Comparison of ENCODE assay signal across 23 cellular contexts in genomic region chrX:76477352-76477751, GRCh38. TPM values are rescaled to one million over a fixed set of nuclear protein-coding genes. Genes with fewer than 3 reads are reported as not detected.
DNase-seq lines count a peak whose midpoint lies in the region; ATAC-seq, FAIRE-seq and TF ChIP-seq lines count a peak whose summit lies in the region.
"Had no signal": no experiment of that assay in that cellular context is flagged by ENCODE, and none has a peak within 500 bp of the region (broad histone marks: within the 10 kb centered on the region; RNA-seq: fewer than 3 reads in every experiment).

No MANE protein-coding gene starts in this region.

- ATAC-seq in A549 (no peak), GM23338 (no peak), HG02840 (IDR thresholded peaks at IDR 0.05; ENCODE audit: low FRiP score, unreplicated experiment) (no peak), HG02870 (IDR thresholded peaks at IDR 0.05; ENCODE audit: unreplicated experiment) (no peak)
- ATAC-seq: CD8-positive, alpha-beta T cell had no signal

- H3K27ac Mint-ChIP-seq in GM23338 = no peak overlapping the region
- H3K27ac Mint-ChIP-seq: B cell; CD4-positive, alpha-beta T cell; CD8-positive, alpha-beta T cell had no signal

- CTCF ChIA-PET in A549 (lab: Yijun Ruan, JAX) = no interaction called here

- H3K4me1 Mint-ChIP-seq in GM23338 = no peaks in the 10 kb centered on the region
- H3K4me1 Mint-ChIP-seq: B cell had no signal

- H2AFZ ChIP-seq in GM23338 = no peak overlapping the region

- H3K27ac ChIP-seq in A549 (no peak overlapping the region), GM23338 (ENCODE audit: low read depth) (no peak overlapping the region), liver (ENCODE audit: low read depth in 1 of 2, low read length in 2 of 2) (no peak overlapping the region)
- H3K27ac ChIP-seq: BLaER1 treated with 17β-estradiol and CSF1 and Interleukin-3, amounts not matched to agents 10 nM and 100 nM; C4-2B had no signal

- no peaks in the 10 kb centered on the region for H3K9me2 ChIP-seq in GM23338 (ENCODE audit: insufficient read depth)

- no peak for DNase-seq in A549 (ENCODE audit: low read depth in 1 of 2, low spot score in 1 of 2)
- DNase-seq in GM23338 (ENCODE audit: low spot score) = no peak
- no peak for DNase-seq in NCI-H146 (lab: John Stamatoyannopoulos, UW)
- DNase-seq: 8988T; AML-193; Caco-2; Calu3; CD4-positive, alpha-beta T cell; CD8-positive, alpha-beta T cell; DMS79 treated with DMSO at 0.1 percent for 48 hours; GF-D8 had no signal

- H3K4me3 ChIP-seq in A549 (no peak overlapping the region), GM23338 (no peak overlapping the region), liver (ENCODE audit: low read depth in 1 of 3, low read length in 3 of 3) (no peak overlapping the region)
- H3K4me3 ChIP-seq: BLaER1 treated with 17β-estradiol and CSF1 and Interleukin-3, amounts not matched to agents 10 nM and 100 nM had no signal

- peaks cover 3% of the 10 kb centered on the region; the same call in 2 of the 3 replicates for H3K36me3 Mint-ChIP-seq in GM23338 (ENCODE audit: low read depth)

- no peak overlapping the region for H3K4me2 ChIP-seq in A549
- no peak overlapping the region for H3K4me2 ChIP-seq in GM23338
- H3K4me2 ChIP-seq: BLaER1 treated with 17β-estradiol and CSF1 and Interleukin-3, amounts not matched to agents 10 nM and 100 nM had no signal

- POLR2A ChIA-PET in A549 (lab: Yijun Ruan, JAX) = no interaction called here

- TF ChIP-seq POLR2A in A549 (IDR thresholded peaks at IDR 0.05; ENCODE audit: low read length) = no peak

- TF ChIP-seq CTCF in A549 (IDR thresholded peaks at IDR 0.05) (no peak), GM23338 (conservative IDR thresholded peaks at IDR 0.05; ENCODE audit: low read depth in 2 of 2) (no peak), liver (IDR thresholded peaks at IDR 0.05; ENCODE audit: low read depth, low read length, missing input control) (no peak)

- FAIRE-seq in A549 (lab: Jason Lieb, UNC) = no peak
- FAIRE-seq: A204.1, D721Med, G401.6, GM12892, GM18507 had no signal

- H3K27me3 Mint-ChIP-seq in GM23338 (ENCODE audit: insufficient read depth, low read depth, poor library complexity) = peaks cover 1% of the 10 kb centered on the region
- H3K27me3 Mint-ChIP-seq: B cell; CD4-positive, alpha-beta T cell had no signal

- no peak for TF ChIP-seq EP300 in A549 (IDR thresholded peaks at IDR 0.05)
- no peak for TF ChIP-seq EP300 in Ishikawa (IDR thresholded peaks at IDR 0.05; ENCODE audit: borderline replicate concordance)

- peaks cover 12% of the 10 kb centered on the region for H3K9me3 Mint-ChIP-seq in GM23338
- H3K9me3 Mint-ChIP-seq: CD4-positive, alpha-beta T cell had no signal

- H3K9me3 ChIP-seq in A549 (no peaks in the 10 kb centered on the region), liver (ENCODE audit: control insufficient read depth in 4 of 4, low read length in 3 of 4) (peaks cover 0 to 3% (median 0%) of the 10 kb centered on the region in 4 donors)
- H3K9me3 ChIP-seq: Caco-2 had no signal

- H3K4me1 ChIP-seq in A549 = no peaks in the 10 kb centered on the region
- no peaks in the 10 kb centered on the region for H3K4me1 ChIP-seq in GM23338 (ENCODE audit: insufficient read depth)
- no peaks in the 10 kb centered on the region for H3K4me1 ChIP-seq in liver (ENCODE audit: control insufficient read depth in 4 of 4, insufficient read depth in 4 of 4, low read length in 3 of 4)
- H3K4me1 ChIP-seq: BLaER1 treated with 17β-estradiol and CSF1 and Interleukin-3, amounts not matched to agents 10 nM and 100 nM; Caco-2 had no signal

- H3K27me3 ChIP-seq in GM23338 (ENCODE audit: insufficient read depth) (no peaks in the 10 kb centered on the region), liver (ENCODE audit: control insufficient read depth in 4 of 4, insufficient read depth in 4 of 4, low read length in 3 of 4) (peaks cover 0 to 3% (median 0%) of the 10 kb centered on the region in 4 donors)

- H3K79me2 ChIP-seq in GM23338 (replicated peaks; ENCODE audit: insufficient read depth) = no peaks in the 10 kb centered on the region

- WGBS in A549 (ENCODE audit: missing lambda C conversion rate) = 17% methylated on average over 2 of the region's 2 CpGs
- WGBS in liver = 59% methylated on average over 2 of the region's 2 CpGs

- no peak overlapping the region for H3K9ac ChIP-seq in liver (ENCODE audit: low read depth in 1 of 2, low read length in 2 of 2)
- H3K9ac ChIP-seq: BLaER1 treated with 17β-estradiol and CSF1 and Interleukin-3, amounts not matched to agents 10 nM and 100 nM had no signal

- H4K20me1 ChIP-seq in GM23338 (replicated peaks; ENCODE audit: insufficient read depth) = no peaks in the 10 kb centered on the region
- H4K20me1 ChIP-seq: BLaER1 treated with 17β-estradiol and CSF1 and Interleukin-3, amounts not matched to agents 10 nM and 100 nM had no signal

- TF ChIP-seq RAD21 in A549 (conservative IDR thresholded peaks at IDR 0.05 in 1 of 2, IDR thresholded peaks at IDR 0.05 in 1 of 2) = no peak
- no peak for TF ChIP-seq RAD21 in Ishikawa (IDR thresholded peaks at IDR 0.05; ENCODE audit: low read depth)
- TF ChIP-seq RAD21 in liver (IDR thresholded peaks at IDR 0.05) = no peak

- H3K4me3 Mint-ChIP-seq in GM23338 = no peak overlapping the region
- H3K4me3 Mint-ChIP-seq: B cell; CD4-positive, alpha-beta T cell; CD8-positive, alpha-beta T cell had no signal

- no peaks in the 10 kb centered on the region for H3K36me3 ChIP-seq in GM23338 (ENCODE audit: insufficient read depth)
- no peaks in the 10 kb centered on the region for H3K36me3 ChIP-seq in liver (ENCODE audit: control insufficient read depth in 4 of 4, insufficient read depth in 3 of 4, low read depth in 1 of 4, low read length in 3 of 4)
- H3K36me3 ChIP-seq: BLaER1 treated with 17β-estradiol and CSF1 and Interleukin-3, amounts not matched to agents 10 nM and 100 nM had no signal

- no peaks in the 10 kb centered on the region for H3F3A ChIP-seq in GM23338 (replicated peaks; ENCODE audit: low read depth)

TF ChIP-seq in A549, 52 proteins besides CTCF, POLR2A, EP300 and RAD21 (continues in another document):
- no peak for TF ChIP-seq HOXB13 (CRISPR knock-in tag; IDR thresholded peaks at IDR 0.05; ENCODE audit: low read depth)

TF ChIP-seq in GM23338, 12 proteins besides CTCF, POLR2A, EP300 and RAD21 (continues in another document):
- TF ChIP-seq ZNF331 (CRISPR knock-in tag; IDR thresholded peaks at IDR 0.05; ENCODE audit: low read depth) = no peak
- TF ChIP-seq EZH2phosphoT487 (IDR thresholded peaks at IDR 0.05; ENCODE audit: unreplicated experiment) = no peak

TF ChIP-seq in Ishikawa, 13 proteins besides CTCF, POLR2A, EP300 and RAD21 (continues in another document):
- no peak for TF ChIP-seq ZBTB7A (IDR thresholded peaks at IDR 0.05; ENCODE audit: low read depth)

TF ChIP-seq in liver, 16 proteins besides CTCF, POLR2A, EP300 and RAD21:
- TF ChIP-seq, protein P1, sequence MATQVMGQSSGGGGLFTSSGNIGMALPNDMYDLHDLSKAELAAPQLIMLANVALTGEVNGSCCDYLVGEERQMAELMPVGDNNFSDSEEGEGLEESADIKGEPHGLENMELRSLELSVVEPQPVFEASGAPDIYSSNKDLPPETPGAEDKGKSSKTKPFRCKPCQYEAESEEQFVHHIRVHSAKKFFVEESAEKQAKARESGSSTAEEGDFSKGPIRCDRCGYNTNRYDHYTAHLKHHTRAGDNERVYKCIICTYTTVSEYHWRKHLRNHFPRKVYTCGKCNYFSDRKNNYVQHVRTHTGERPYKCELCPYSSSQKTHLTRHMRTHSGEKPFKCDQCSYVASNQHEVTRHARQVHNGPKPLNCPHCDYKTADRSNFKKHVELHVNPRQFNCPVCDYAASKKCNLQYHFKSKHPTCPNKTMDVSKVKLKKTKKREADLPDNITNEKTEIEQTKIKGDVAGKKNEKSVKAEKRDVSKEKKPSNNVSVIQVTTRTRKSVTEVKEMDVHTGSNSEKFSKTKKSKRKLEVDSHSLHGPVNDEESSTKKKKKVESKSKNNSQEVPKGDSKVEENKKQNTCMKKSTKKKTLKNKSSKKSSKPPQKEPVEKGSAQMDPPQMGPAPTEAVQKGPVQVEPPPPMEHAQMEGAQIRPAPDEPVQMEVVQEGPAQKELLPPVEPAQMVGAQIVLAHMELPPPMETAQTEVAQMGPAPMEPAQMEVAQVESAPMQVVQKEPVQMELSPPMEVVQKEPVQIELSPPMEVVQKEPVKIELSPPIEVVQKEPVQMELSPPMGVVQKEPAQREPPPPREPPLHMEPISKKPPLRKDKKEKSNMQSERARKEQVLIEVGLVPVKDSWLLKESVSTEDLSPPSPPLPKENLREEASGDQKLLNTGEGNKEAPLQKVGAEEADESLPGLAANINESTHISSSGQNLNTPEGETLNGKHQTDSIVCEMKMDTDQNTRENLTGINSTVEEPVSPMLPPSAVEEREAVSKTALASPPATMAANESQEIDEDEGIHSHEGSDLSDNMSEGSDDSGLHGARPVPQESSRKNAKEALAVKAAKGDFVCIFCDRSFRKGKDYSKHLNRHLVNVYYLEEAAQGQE (IDR thresholded peaks at IDR 0.05) = peak; percentile 26
- TF ChIP-seq HNF4A (conservative IDR thresholded peaks at IDR 0.05) = no peak

RNA-seq across cellular contexts. Expression of gene MAGEE1, which starts 49.8 kb away (rescaled TPM):
- polyA plus RNA-seq in A549 (2011; rRNA removed) (0.87 and 1.8 TPM in 2 replicates), A549 (2017; fragmentation: RNase III; extraction: RNeasy Plus Mini Kit Qiagen cat#74134 plus additional on column Dnase treatment) (4.7 to 5.7 TPM (median 5.4 TPM) in 3 replicates), GM23338 (2016; fragmentation: Nextera tagmentation; extraction: Ambion mirVana) (1.5 and 1.9 TPM in 2 replicates), liver (under 1 TPM; 0.10 to 0.31 TPM)
- 1.3 and 2.0 TPM in 2 replicates for polyA plus RNA-seq in A549 (2012; cell fraction: cytosol; rRNA removed)
- polyA plus RNA-seq in A549 (2012; cell fraction: nucleus; rRNA removed) = 5.5 and 8.4 TPM in 2 replicates
- 0.66 and 0.83 TPM in 2 replicates for polyA minus RNA-seq in A549 (2011; rRNA and poly(A)+ RNA removed)
- 10.0 and 11.6 TPM in 2 replicates for total RNA-seq in GM23338 (2014; rRNA removed; shearing (Covaris generic))
- total RNA-seq in liver = under 1 TPM; 0.25 to 0.33 TPM
